In genomic region chr20:63214514-63214913, GRCh38 we compare ENCODE assay signal across 1 cellular context.
TF ChIP-seq lines count a peak whose summit lies in the region.

No MANE protein-coding gene starts in this region.

TF ChIP-seq in IMR-90, 13 proteins besides CTCF, POLR2A, EP300 and RAD21 (continued from another document):
- TF ChIP-seq, protein P1, sequence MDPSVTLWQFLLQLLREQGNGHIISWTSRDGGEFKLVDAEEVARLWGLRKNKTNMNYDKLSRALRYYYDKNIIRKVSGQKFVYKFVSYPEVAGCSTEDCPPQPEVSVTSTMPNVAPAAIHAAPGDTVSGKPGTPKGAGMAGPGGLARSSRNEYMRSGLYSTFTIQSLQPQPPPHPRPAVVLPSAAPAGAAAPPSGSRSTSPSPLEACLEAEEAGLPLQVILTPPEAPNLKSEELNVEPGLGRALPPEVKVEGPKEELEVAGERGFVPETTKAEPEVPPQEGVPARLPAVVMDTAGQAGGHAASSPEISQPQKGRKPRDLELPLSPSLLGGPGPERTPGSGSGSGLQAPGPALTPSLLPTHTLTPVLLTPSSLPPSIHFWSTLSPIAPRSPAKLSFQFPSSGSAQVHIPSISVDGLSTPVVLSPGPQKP (IDR thresholded peaks at IDR 0.05; ENCODE audit: borderline replicate concordance, low read depth, low read length): no peak
- TF ChIP-seq MXI1 (IDR thresholded peaks at IDR 0.05; ENCODE audit: borderline replicate concordance, low read depth, low read length) (no peak), RCOR1 (IDR thresholded peaks at IDR 0.05; ENCODE audit: insufficient replicate concordance, low read length) (no peak), MAFK (IDR thresholded peaks at IDR 0.05; ENCODE audit: low read depth, low read length) (no peak)
- TF ChIP-seq, protein P2, sequence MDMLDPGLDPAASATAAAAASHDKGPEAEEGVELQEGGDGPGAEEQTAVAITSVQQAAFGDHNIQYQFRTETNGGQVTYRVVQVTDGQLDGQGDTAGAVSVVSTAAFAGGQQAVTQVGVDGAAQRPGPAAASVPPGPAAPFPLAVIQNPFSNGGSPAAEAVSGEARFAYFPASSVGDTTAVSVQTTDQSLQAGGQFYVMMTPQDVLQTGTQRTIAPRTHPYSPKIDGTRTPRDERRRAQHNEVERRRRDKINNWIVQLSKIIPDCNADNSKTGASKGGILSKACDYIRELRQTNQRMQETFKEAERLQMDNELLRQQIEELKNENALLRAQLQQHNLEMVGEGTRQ (IDR thresholded peaks at IDR 0.05; ENCODE audit: low read depth, low read length): no peak
